Comparison of ENCODE assay signal across 1 cellular context in the genomic region with DNA sequence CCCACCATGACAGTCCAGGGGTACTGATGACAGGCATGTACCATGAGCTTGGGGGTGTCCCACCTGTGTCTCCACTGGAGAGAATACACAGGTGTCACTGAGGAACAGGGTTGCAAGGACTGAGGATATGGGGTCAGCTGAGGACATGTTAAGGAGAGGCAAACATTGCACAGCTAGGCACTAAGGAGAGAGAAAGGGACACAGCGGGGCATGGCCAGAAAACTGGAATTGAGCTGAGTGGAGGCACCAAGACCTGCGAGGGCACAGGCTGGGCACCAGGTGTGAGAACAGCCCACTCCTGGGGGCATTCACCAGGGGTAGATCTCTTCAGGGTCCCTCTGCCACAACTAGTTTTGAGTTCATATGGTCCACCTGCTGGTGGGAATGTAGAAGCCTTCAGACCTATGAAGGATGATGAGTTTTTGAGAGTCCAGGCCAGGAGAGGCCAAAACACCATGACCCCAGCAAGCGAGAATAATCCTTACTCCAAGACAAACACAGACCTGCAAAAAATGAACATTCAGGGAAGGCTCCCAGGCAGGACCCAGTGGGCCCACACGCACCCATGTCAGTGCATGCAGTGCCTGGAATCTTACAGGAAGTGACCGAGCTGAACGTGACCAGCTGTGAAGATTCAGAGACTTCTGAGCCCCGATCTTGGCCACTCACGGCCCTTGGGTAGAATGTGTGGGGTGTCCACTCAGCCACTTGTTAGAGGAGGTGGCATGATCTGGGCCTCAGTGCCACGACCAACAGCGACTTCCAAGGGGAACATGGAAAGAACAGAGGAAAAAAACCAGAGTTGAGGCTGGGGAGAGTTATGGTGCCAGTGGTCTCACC.
TF ChIP-seq lines count a peak whose summit lies in the region.

No MANE protein-coding gene starts in this region.

TF ChIP-seq in endothelial cell of umbilical vein, 7 proteins besides CTCF, POLR2A, EP300 and RAD21:
- TF ChIP-seq JUN (IDR thresholded peaks at IDR 0.05; ENCODE audit: borderline replicate concordance, insufficient read depth, insufficient read length, low read depth) (no peak), MYC (IDR thresholded peaks at IDR 0.05; ENCODE audit: low read depth, low read length) (no peak), MAX (IDR thresholded peaks at IDR 0.05; ENCODE audit: insufficient read depth, insufficient read length) (no peak), FOS (IDR thresholded peaks at IDR 0.05; ENCODE audit: borderline replicate concordance, insufficient read depth, low read length) (no peak), POLR2AphosphoS5 (IDR thresholded peaks at IDR 0.05; ENCODE audit: insufficient read depth, low read depth, low read length) (no peak), EZH2 (IDR thresholded peaks at IDR 0.05; ENCODE audit: borderline replicate concordance, low read depth, low read length, severe bottlenecking) (no peak), GATA2 (IDR thresholded peaks at IDR 0.05; ENCODE audit: insufficient read depth, insufficient read length, low read depth, low read length) (no peak)
